8 cellular contexts compared by ENCODE assay signal in the genomic region with DNA sequence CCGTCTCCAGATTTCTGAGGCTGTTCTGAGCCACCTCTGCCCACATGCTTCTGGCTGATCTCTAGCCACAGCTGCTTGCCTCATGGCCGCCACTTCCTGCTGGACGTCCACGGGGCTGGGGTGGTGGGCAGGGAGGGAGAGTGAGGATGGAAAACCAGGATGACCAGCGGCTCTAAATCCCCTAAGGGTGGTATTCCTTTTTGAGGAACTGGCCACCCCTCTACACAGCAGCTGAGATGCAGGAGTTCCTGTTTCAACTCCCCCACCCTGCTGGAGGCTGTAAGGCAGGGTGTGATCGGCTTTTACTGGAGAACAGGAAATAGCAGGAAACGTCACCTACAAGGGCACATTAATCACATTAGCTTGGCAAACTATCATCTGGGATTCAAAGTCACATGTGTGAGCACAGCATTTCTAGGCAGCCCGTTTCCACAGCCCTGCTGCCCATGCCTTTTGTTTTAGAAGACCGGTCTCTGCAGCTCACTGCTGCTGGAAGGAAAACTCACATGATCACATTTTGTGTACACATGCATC.
DNase-seq lines count a peak whose midpoint lies in the region; ATAC-seq and TF ChIP-seq lines count a peak whose summit lies in the region.

No MANE protein-coding gene starts in this region.

- H3K27ac ChIP-seq in effector memory CD4-positive, alpha-beta T cell (ENCODE audit: insufficient read depth, low read length, poor library complexity, severe bottlenecking), result no peak overlapping the region

- H3K9me3 ChIP-seq in effector memory CD4-positive, alpha-beta T cell (ENCODE audit: control insufficient read depth, low read length), result peaks cover 5% of the 10 kb centered on the region

- no peaks in the 10 kb centered on the region for H3K36me3 ChIP-seq in effector memory CD4-positive, alpha-beta T cell (ENCODE audit: control insufficient read depth, insufficient read depth, low read length)

- peak; percentile 94 for DNase-seq in AG10803 (ENCODE audit: low read depth)
- peak; percentile 92 for DNase-seq in NCI-H2029 treated with DMSO at 0.1 percent for 48 hours (lab: John Stamatoyannopoulos, UW)
- peak; percentile 90 to 91 for DNase-seq in cardiac fibroblast (ENCODE audit: low read depth in 2 of 2)
- DNase-seq in medulla oblongata (ENCODE audit: extremely low spot score), result peak; percentile 50
- DNase-seq in effector memory CD4-positive, alpha-beta T cell, result no peak
- DNase-seq in cortex of kidney (lab: John Stamatoyannopoulos, UW), result no peak

- TF ChIP-seq CTCF in AG10803 (conservative IDR thresholded peaks at IDR 0.05; ENCODE audit: low read length), result no peak; the same call in 1 of the 2 replicates
- TF ChIP-seq CTCF in cardiac fibroblast (IDR thresholded peaks at IDR 0.05; ENCODE audit: low read depth, low read length), result no peak

- peak overlapping the region; percentile 17; the same call in 1 of the 2 replicates for H3K4me3 ChIP-seq in AG10803 (ENCODE audit: low read length)
- no peak overlapping the region for H3K4me3 ChIP-seq in cardiac fibroblast (replicated peaks in 1 of 2; ENCODE audit: low read depth in 2 of 2, low read length in 2 of 2)
- H3K4me3 ChIP-seq in effector memory CD4-positive, alpha-beta T cell (ENCODE audit: insufficient read depth, low read depth, low read length, poor library complexity, severe bottlenecking), result no peak overlapping the region

- no peaks in the 10 kb centered on the region for H3K27me3 ChIP-seq in effector memory CD4-positive, alpha-beta T cell (replicated peaks; ENCODE audit: control insufficient read depth, insufficient read depth, low read length, poor library complexity, severe bottlenecking)

- no peak for ATAC-seq in GM19395 (IDR thresholded peaks at IDR 0.05; ENCODE audit: unreplicated experiment)
- no peak for ATAC-seq in HG03159 (IDR thresholded peaks at IDR 0.05; ENCODE audit: unreplicated experiment)

- H3K4me1 ChIP-seq in effector memory CD4-positive, alpha-beta T cell (ENCODE audit: control insufficient read depth, insufficient read depth, low read length, poor library complexity, severe bottlenecking), result no peaks in the 10 kb centered on the region

Comparison
In these comparisons a context has a peak if more than half of its experiments do, and no peak if none do; other contexts are left out.
1. DNase-seq: peak in AG10803 (single experiment), NCI-H2029 treated with DMSO at 0.1 percent for 48 hours (single experiment), cardiac fibroblast (2 of 2) and medulla oblongata (single experiment); none in effector memory CD4-positive, alpha-beta T cell (0 of 3) and cortex of kidney (single experiment).